In genomic region chr1:3776231-3777030, GRCh38 we compare ENCODE assay signal across 1 cellular context.
A peak's percentile ranks its signal among the peaks of the same experiment; 100 is the strongest.
TF ChIP-seq lines count a peak whose summit lies in the region.

No MANE protein-coding gene starts in this region.

TF ChIP-seq in K562, 482 proteins besides CTCF, POLR2A, EP300 and RAD21 (continued from another document and continues in another):
- TF ChIP-seq ZBTB9 (CRISPR knock-in tag; IDR thresholded peaks at IDR 0.05) (no peak), KDM4B (IDR thresholded peaks at IDR 0.05; ENCODE audit: borderline replicate concordance in 2 of 2, low read depth in 1 of 2) (no peak), NBN (IDR thresholded peaks at IDR 0.05; ENCODE audit: low read depth) (no peak), FOXP1 (CRISPR knock-in tag; IDR thresholded peaks at IDR 0.05) (0 out of 2 replicates have a peak, but pooled peaks have one; percentile 2), TGIF2 (CRISPR knock-in tag; IDR thresholded peaks at IDR 0.05) (no peak), HOMEZ (CRISPR knock-in tag; IDR thresholded peaks at IDR 0.05) (no peak), ZNF766 (CRISPR knock-in tag; conservative IDR thresholded peaks at IDR 0.05) (no peak), ZNF41 (CRISPR knock-in tag; conservative IDR thresholded peaks at IDR 0.05) (no peak), MNT (conservative IDR thresholded peaks at IDR 0.05) (peak in 1 of 2 experiments; percentile 5; a peak in 1 of 4 replicates), PBX2 (CRISPR knock-in tag; IDR thresholded peaks at IDR 0.05; ENCODE audit: low read depth) (no peak), PBX2 (tag; conservative IDR thresholded peaks at IDR 0.05; ENCODE audit: low read depth) (no peak), ARID3B (CRISPR knock-in tag; IDR thresholded peaks at IDR 0.05; ENCODE audit: borderline replicate concordance) (no peak), MTA2 (IDR thresholded peaks at IDR 0.05; ENCODE audit: low read depth) (no peak), POLR2B (IDR thresholded peaks at IDR 0.05; ENCODE audit: low read depth, partially characterized antibody) (peak; percentile 14), ZBTB8A (IDR thresholded peaks at IDR 0.05; ENCODE audit: partially characterized antibody) (no peak), L3MBTL2 (IDR thresholded peaks at IDR 0.05) (peak; percentile 67), PHF8 (IDR thresholded peaks at IDR 0.05; ENCODE audit: borderline replicate concordance, low read length) (no peak), ZKSCAN3 (CRISPR knock-in tag; IDR thresholded peaks at IDR 0.05) (no peak), CREB1 (IDR thresholded peaks at IDR 0.05) (0 out of 2 replicates have a peak, but pooled peaks have one; percentile 7), CREB1 (CRISPR knock-in tag; IDR thresholded peaks at IDR 0.05) (no peak), ZNF740 (CRISPR knock-in tag; IDR thresholded peaks at IDR 0.05) (no peak), ZNF740 (tag; IDR thresholded peaks at IDR 0.05) (no peak), ZBTB2 (IDR thresholded peaks at IDR 0.05) (0 out of 2 replicates have a peak, but pooled peaks have one; percentile 7), ZBTB40 (IDR thresholded peaks at IDR 0.05) (0 out of 2 replicates have a peak, but pooled peaks have one; percentile 6), ZBTB40 (CRISPR knock-in tag; IDR thresholded peaks at IDR 0.05) (0 out of 2 replicates have a peak, but pooled peaks have one; percentile 36), ZNF134 (CRISPR knock-in tag; conservative IDR thresholded peaks at IDR 0.05) (0 out of 2 replicates have a peak, but pooled peaks have one; percentile 6), TBL1XR1 (IDR thresholded peaks at IDR 0.05; ENCODE audit: low read length in 2 of 2) (peak in 1 of 2 experiments; percentile 1; a peak in 1 of 4 replicates), ELF4 (CRISPR knock-in tag; IDR thresholded peaks at IDR 0.05) (no peak), GTF2B (IDR thresholded peaks at IDR 0.05; ENCODE audit: extremely low read depth, insufficient read length) (no peak), C11orf30 (IDR thresholded peaks at IDR 0.05; ENCODE audit: low read depth) (no peak)
